ENCODE assay signal across 8 cellular contexts in the genomic region with DNA sequence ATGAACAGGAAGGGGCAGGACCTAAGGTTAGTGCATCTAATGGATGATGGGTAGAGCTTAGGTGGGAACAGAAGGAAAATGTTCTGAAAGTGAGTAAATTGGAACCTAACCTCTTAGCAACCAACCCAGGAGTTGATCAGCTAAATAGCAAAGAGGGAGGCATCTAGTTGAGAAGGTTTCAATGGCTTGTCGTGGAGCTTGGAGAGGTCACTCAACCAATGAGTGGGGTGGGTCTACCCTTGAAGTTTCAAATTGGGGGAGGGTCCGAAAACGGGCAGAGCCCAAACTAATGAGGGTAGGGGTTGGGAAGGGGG.
A peak's percentile ranks its signal among the peaks of the same experiment; 100 is the strongest.
DNase-seq lines count a peak whose midpoint lies in the region; ATAC-seq and TF ChIP-seq lines count a peak whose summit lies in the region.

No MANE protein-coding gene starts in this region.

- TF ChIP-seq CTCF in DOHH2 (IDR thresholded peaks at IDR 0.05; ENCODE audit: low read depth, low read length, poor library complexity, severe bottlenecking) (no peak), OCI-LY1 (IDR thresholded peaks at IDR 0.05; ENCODE audit: low read length) (no peak), parathyroid adenoma (IDR thresholded peaks at IDR 0.05) (no peak), brain microvascular endothelial cell (IDR thresholded peaks at IDR 0.05; ENCODE audit: low read depth, low read length, missing control alignments) (no peak)

- H3K4me1 ChIP-seq in DOHH2 (ENCODE audit: control insufficient read depth, low read length) (peaks cover 15% of the 10 kb centered on the region), OCI-LY1 (ENCODE audit: insufficient read depth, low read length, severe bottlenecking) (peaks cover 16% of the 10 kb centered on the region), parathyroid adenoma (peaks cover 3% of the 10 kb centered on the region)

- no peak for ATAC-seq in effector memory CD8-positive, alpha-beta T cell (replicated peaks)
- ATAC-seq in GM21717 (IDR thresholded peaks at IDR 0.05; ENCODE audit: unreplicated experiment) = no peak

- no peaks in the 10 kb centered on the region for H3K9me3 ChIP-seq in DOHH2 (ENCODE audit: control insufficient read depth, insufficient read depth, low read length)
- H3K9me3 ChIP-seq in OCI-LY1 (ENCODE audit: low read length) = no peaks in the 10 kb centered on the region
- no peaks in the 10 kb centered on the region for H3K9me3 ChIP-seq in parathyroid adenoma (ENCODE audit: control insufficient read depth, low read length)

- peaks cover 36% of the 10 kb centered on the region for H3K27me3 ChIP-seq in DOHH2 (ENCODE audit: control insufficient read depth, low read length)
- no peaks in the 10 kb centered on the region for H3K27me3 ChIP-seq in OCI-LY1 (ENCODE audit: insufficient read depth, low read length)
- no peaks in the 10 kb centered on the region for H3K27me3 ChIP-seq in parathyroid adenoma (ENCODE audit: control insufficient read depth, insufficient read depth, low read length)
- peaks cover 16% of the 10 kb centered on the region for H3K27me3 ChIP-seq in brain microvascular endothelial cell (replicated peaks)

- no peak overlapping the region for H2AFZ ChIP-seq in OCI-LY1 (ENCODE audit: low read length)
- no peak overlapping the region for H2AFZ ChIP-seq in parathyroid adenoma

- H3K4me2 ChIP-seq in DOHH2 (ENCODE audit: low read length) (peak overlapping the region; percentile 60), OCI-LY1 (ENCODE audit: low read length) (peak overlapping the region; percentile 65), parathyroid adenoma (ENCODE audit: low read length) (peak overlapping the region; percentile 2)

- H3K9ac ChIP-seq in OCI-LY1 (ENCODE audit: low read length) (no peak overlapping the region), parathyroid adenoma (no peak overlapping the region)

- H3K79me2 ChIP-seq in DOHH2 (ENCODE audit: control insufficient read depth, low read length) = no peaks in the 10 kb centered on the region
- no peaks in the 10 kb centered on the region for H3K79me2 ChIP-seq in OCI-LY1 (ENCODE audit: insufficient read depth, low read length)
- no peaks in the 10 kb centered on the region for H3K79me2 ChIP-seq in parathyroid adenoma

- H3K4me1 Mint-ChIP-seq in effector memory CD8-positive, alpha-beta T cell (ENCODE audit: low read depth in 2 of 2) = peaks cover 10 to 16% of the 10 kb centered on the region in 2 donors

- H3F3A ChIP-seq in DOHH2 (ENCODE audit: control insufficient read depth, insufficient read depth) (no peaks in the 10 kb centered on the region), OCI-LY1 (ENCODE audit: insufficient read depth, low read length) (no peaks in the 10 kb centered on the region)

- H3K4me3 ChIP-seq in DOHH2 (ENCODE audit: low read length) (peak overlapping the region; percentile 54), OCI-LY1 (ENCODE audit: low read depth, low read length, poor library complexity, severe bottlenecking) (peak overlapping the region; percentile 42), parathyroid adenoma (ENCODE audit: low read depth, low read length) (no peak overlapping the region), brain microvascular endothelial cell (ENCODE audit: low read depth, low read length) (no peak overlapping the region)

- H3K9me2 ChIP-seq in DOHH2 (replicated peaks; ENCODE audit: control insufficient read depth, low read length) (no peaks in the 10 kb centered on the region), OCI-LY1 (ENCODE audit: low read depth, low read length) (no peaks in the 10 kb centered on the region)

- H3K27me3 Mint-ChIP-seq in effector memory CD8-positive, alpha-beta T cell = peaks cover 0 to 25% of the 10 kb centered on the region in 2 donors

- H3K27ac ChIP-seq in DOHH2 (ENCODE audit: low read depth, low read length) (no peak overlapping the region), OCI-LY1 (ENCODE audit: low read depth, low read length, poor library complexity, severe bottlenecking) (no peak overlapping the region), parathyroid adenoma (no peak overlapping the region), brain microvascular endothelial cell (no peak overlapping the region)

- no peaks in the 10 kb centered on the region for H3K9me3 Mint-ChIP-seq in effector memory CD8-positive, alpha-beta T cell

- DNase-seq in effector memory CD8-positive, alpha-beta T cell = no peak
- no peak for DNase-seq in brain microvascular endothelial cell
- no peak for DNase-seq in cortex of kidney (lab: John Stamatoyannopoulos, UW)
- DNase-seq in NCI-H128 (lab: John Stamatoyannopoulos, UW; ENCODE audit: unreplicated experiment) = no peak

- in situ Hi-C loops in brain microvascular endothelial cell (cut with HindIII; ENCODE audit: low pct_ligation_motif_present, low sequenced_read_pairs) = no loop called here

- no peaks in the 10 kb centered on the region for H3K36me3 ChIP-seq in DOHH2 (ENCODE audit: control insufficient read depth, low read length)
- no peaks in the 10 kb centered on the region for H3K36me3 ChIP-seq in OCI-LY1 (ENCODE audit: insufficient read depth, low read length)
- H3K36me3 ChIP-seq in parathyroid adenoma (ENCODE audit: control insufficient read depth, insufficient read depth, low read length) = no peaks in the 10 kb centered on the region
- no peaks in the 10 kb centered on the region for H3K36me3 ChIP-seq in brain microvascular endothelial cell (replicated peaks)

- H3K36me3 Mint-ChIP-seq in effector memory CD8-positive, alpha-beta T cell (ENCODE audit: insufficient read depth) = peaks cover 13% of the 10 kb centered on the region

- H3K27ac Mint-ChIP-seq in effector memory CD8-positive, alpha-beta T cell = peak overlapping the region; percentile 46 to 59

- H4K20me1 ChIP-seq in DOHH2 (ENCODE audit: control insufficient read depth, insufficient read depth, low read depth, low read length) (no peaks in the 10 kb centered on the region), OCI-LY1 (ENCODE audit: insufficient read depth, low read length) (no peaks in the 10 kb centered on the region)

- peak overlapping the region; percentile 47 to 58 for H3K4me3 Mint-ChIP-seq in effector memory CD8-positive, alpha-beta T cell

Comparison
In these comparisons a context has a peak if more than half of its experiments do, and no peak if none do; other contexts are left out.
1. H3K4me2 ChIP-seq: peak in every context shown above with its lines; median percentile 65 in OCI-LY1; 60 in DOHH2; 2 in parathyroid adenoma.
2. H3K4me3 ChIP-seq: peak in DOHH2 (single experiment) and OCI-LY1 (single experiment); none in parathyroid adenoma (single experiment) and brain microvascular endothelial cell (single experiment).